Comparison of ENCODE assay signal across 22 cellular contexts in the genomic region with DNA sequence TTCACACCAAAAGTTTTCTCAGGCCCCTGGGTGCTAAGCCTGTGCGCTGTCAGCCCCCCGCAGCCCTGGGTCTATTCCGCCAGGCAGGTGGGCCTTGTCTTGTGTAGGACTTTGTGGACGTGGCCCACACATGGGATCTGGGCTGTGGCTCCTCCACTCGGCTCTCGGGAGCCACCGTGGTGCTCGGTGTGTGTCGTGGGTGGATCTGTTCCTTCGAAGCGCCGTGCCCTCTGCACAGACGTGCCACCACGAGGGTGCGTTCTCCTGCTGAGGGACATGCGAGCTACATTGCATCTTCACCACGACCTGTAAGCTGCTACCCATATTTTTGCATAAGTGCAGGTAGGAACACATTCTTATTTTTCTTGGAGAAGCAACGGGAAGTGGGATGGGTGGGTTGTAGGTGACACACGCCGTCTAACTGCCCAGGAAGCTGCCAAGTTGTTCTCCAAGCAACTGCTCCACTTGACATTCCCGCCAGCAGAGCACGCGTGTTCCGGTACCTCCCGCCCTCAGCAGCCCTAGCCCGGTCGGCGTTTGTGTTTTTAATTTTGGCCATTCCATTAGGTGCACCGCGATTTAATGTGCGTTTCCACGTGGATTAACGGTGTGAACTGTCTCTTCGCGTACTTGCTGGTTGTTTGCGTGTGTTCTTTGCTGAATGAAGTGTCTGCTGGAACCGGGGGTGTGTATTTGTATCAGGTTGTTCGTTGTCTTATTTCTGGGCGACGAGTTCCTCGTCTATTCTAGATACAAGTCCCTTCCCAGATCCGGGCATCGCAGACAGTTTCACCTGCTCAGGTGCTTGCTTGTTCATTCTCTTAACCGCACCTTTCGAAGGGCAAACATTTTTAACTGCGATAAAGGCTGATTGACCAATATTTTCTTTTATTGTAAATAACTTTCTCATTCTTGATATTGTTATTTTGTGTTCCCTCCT. TPM values are rescaled to one million over a fixed set of nuclear protein-coding genes. Genes with fewer than 3 reads are reported as not detected.
"Had no signal": no experiment of that assay in that cellular context is flagged by ENCODE, and none has a peak within 500 bp of the region (broad histone marks: within the 10 kb centered on the region; RNA-seq: fewer than 3 reads in every experiment).

No MANE protein-coding gene starts in this region.

- FAIRE-seq: endometrium, frontal cortex had no signal

- H3K4me3 Mint-ChIP-seq: naive thymus-derived CD4-positive, alpha-beta T cell; nephron progenitor cell; stimulated activated effector memory CD8-positive, alpha-beta T cell treated with anti-CD3 and anti-CD28 coated beads, Interleukin-12 subunit alpha, Interleukin-12 subunit beta, amount 100 ng/mL, for 72 hours; type B pancreatic cell had no signal

- H3K27me3 ChIP-seq: right atrium auricular region, thyroid gland, uterus had no signal

- H3K36me3 Mint-ChIP-seq: naive thymus-derived CD4-positive, alpha-beta T cell; stimulated activated effector memory CD8-positive, alpha-beta T cell treated with anti-CD3 and anti-CD28 coated beads, Interleukin-12 subunit alpha, Interleukin-12 subunit beta, amount 100 ng/mL, for 72 hours; type B pancreatic cell had no signal

- H3K9me3 Mint-ChIP-seq: naive thymus-derived CD4-positive, alpha-beta T cell; nephron progenitor cell; stimulated activated effector memory CD8-positive, alpha-beta T cell treated with anti-CD3 and anti-CD28 coated beads, Interleukin-12 subunit alpha, Interleukin-12 subunit beta, amount 100 ng/mL, for 72 hours; type B pancreatic cell had no signal

- ATAC-seq: esophagus mucosa; heart right ventricle; left lung; naive thymus-derived CD4-positive, alpha-beta T cell; stimulated activated effector memory CD8-positive, alpha-beta T cell treated with anti-CD3 and anti-CD28 coated beads, Interleukin-12 subunit alpha, Interleukin-12 subunit beta, amount 100 ng/mL, for 72 hours; stimulated activated naive CD8-positive, alpha-beta T cell treated with anti-CD3 and anti-CD28 coated beads, Interleukin-15, Interleukin-2, amounts not matched to agents 100 U/mL and 50 U/mL, for 24 hours had no signal

- H3K27ac Mint-ChIP-seq: naive thymus-derived CD4-positive, alpha-beta T cell; stimulated activated effector memory CD8-positive, alpha-beta T cell treated with anti-CD3 and anti-CD28 coated beads, Interleukin-12 subunit alpha, Interleukin-12 subunit beta, amount 100 ng/mL, for 72 hours; type B pancreatic cell had no signal

- H3K4me1 Mint-ChIP-seq: naive thymus-derived CD4-positive, alpha-beta T cell; stimulated activated effector memory CD8-positive, alpha-beta T cell treated with anti-CD3 and anti-CD28 coated beads, Interleukin-12 subunit alpha, Interleukin-12 subunit beta, amount 100 ng/mL, for 72 hours had no signal

- H3K36me3 ChIP-seq: heart right ventricle, left lung, neutrophil, right atrium auricular region, suprapubic skin, thyroid gland, uterus had no signal

- H3K4me1 ChIP-seq: left lung, right atrium auricular region, thyroid gland, uterus had no signal

- H3K4me3 ChIP-seq: heart right ventricle, left lung, right atrium auricular region, smooth muscle cell, suprapubic skin, thyroid gland, uterus had no signal

- H3K9me3 ChIP-seq: heart right ventricle, left lung, neutrophil, right atrium auricular region, suprapubic skin, thyroid gland, uterus had no signal

- DNase-seq: cortex of kidney; effector memory CD4-positive, alpha-beta T cell; heart right ventricle; islet precursor cell; mesendoderm; naive thymus-derived CD4-positive, alpha-beta T cell; nephron progenitor cell; stimulated activated CD4-positive, alpha-beta T cell treated with anti-CD3 and anti-CD28 coated beads, Interleukin-4, amount 100 ng/mL, for 1 hour; stimulated activated CD8-positive, alpha-beta memory T cell treated with anti-CD3 and anti-CD28 coated beads, Interleukin-4, amount 100 ng/mL, for 48 hours; stimulated activated naive CD8-positive, alpha-beta T cell treated with anti-CD3 and anti-CD28 coated beads, Interleukin-15, Interleukin-2, amounts not matched to agents 100 U/mL and 50 U/mL, for 24 hours; thyroid gland; uterus had no signal

- H3K27ac ChIP-seq: heart right ventricle, left lung, neutrophil, right atrium auricular region, suprapubic skin, thyroid gland, uterus had no signal

RNA-seq across cellular contexts. Expression of a gene that starts 47.4 kb away (rescaled TPM):
- polyA plus RNA-seq: naive thymus-derived CD4-positive, alpha-beta T cell had no signal
